Comparison of ENCODE assay signal across 23 cellular contexts in genomic region chr10:132465889-132466519, GRCh38.
A peak's percentile ranks its signal among the peaks of the same experiment; 100 is the strongest.
DNase-seq lines count a peak whose midpoint lies in the region; ATAC-seq and TF ChIP-seq lines count a peak whose summit lies in the region.
"Had no signal": no experiment of that assay in that cellular context is flagged by ENCODE, and none has a peak within 500 bp of the region (broad histone marks: within the 10 kb centered on the region; RNA-seq: fewer than 3 reads in every experiment).

No MANE protein-coding gene starts in this region.

- DNase-seq in esophagus squamous epithelium (lab: John Stamatoyannopoulos, UW): no peak
- peak in 2 of 3 donors; percentile 15 to 35 for DNase-seq in right lobe of liver
- no peak for DNase-seq in islet precursor cell
- DNase-seq in NCI-H2196 treated with DMSO at 0.1 percent for 48 hours (lab: John Stamatoyannopoulos, UW; ENCODE audit: unreplicated experiment): no peak
- no peak for DNase-seq in DMS79 (lab: John Stamatoyannopoulos, UW)
- no peak for DNase-seq in amygdala (lab: John Stamatoyannopoulos, UW)
- DNase-seq: activated CD8-positive, alpha-beta memory T cell treated with anti-CD3 and anti-CD28 coated beads for 24 hours; activated naive CD4-positive, alpha-beta T cell treated with anti-CD3 and anti-CD28 coated beads for 36 hours; anterior cingulate cortex; Caco-2; central memory CD4-positive, alpha-beta T cell; foreskin keratinocyte; NCI-H187 treated with DMSO at 0.1 percent for 48 hours; NCI-H2227 treated with DMSO at 0.1 percent for 48 hours; NCI-H748 treated with DMSO at 0.1 percent for 48 hours; SIG-M5 had no signal

- H3K27me3 ChIP-seq in esophagus squamous epithelium (no peaks in the 10 kb centered on the region), right lobe of liver (no peaks in the 10 kb centered on the region), stomach smooth muscle (ENCODE audit: control insufficient read depth in 1 of 2, insufficient read depth in 2 of 2, low read length in 2 of 2) (no peaks in the 10 kb centered on the region)
- H3K27me3 ChIP-seq: BLaER1, foreskin keratinocyte had no signal

- peak overlapping the region; percentile 94 for H3K27ac ChIP-seq in C4-2B
- peak overlapping the region; percentile 71 to 99 (median 90) for H3K27ac ChIP-seq in esophagus squamous epithelium
- H3K27ac ChIP-seq in right lobe of liver: no peak overlapping the region
- peak overlapping the region; percentile 99 for H3K27ac ChIP-seq in stomach smooth muscle (ENCODE audit: low read length)
- H3K27ac ChIP-seq: BLaER1, epithelial cell of prostate, foreskin keratinocyte had no signal

- H3K4me1 ChIP-seq in esophagus squamous epithelium (peaks cover 20 to 86% (median 52%) of the 10 kb centered on the region in 3 donors), right lobe of liver (no peaks in the 10 kb centered on the region), stomach smooth muscle (ENCODE audit: control insufficient read depth, insufficient read depth, low read length) (peaks cover 74% of the 10 kb centered on the region)
- H3K4me1 ChIP-seq: Caco-2, foreskin keratinocyte had no signal

- TF ChIP-seq CTCF in C4-2B (conservative IDR thresholded peaks at IDR 0.05) (no peak), esophagus squamous epithelium (IDR thresholded peaks at IDR 0.05) (no peak), right lobe of liver (IDR thresholded peaks at IDR 0.05) (no peak)

- TF ChIP-seq POLR2A in esophagus squamous epithelium (IDR thresholded peaks at IDR 0.05) (no peak), right lobe of liver (IDR thresholded peaks at IDR 0.05) (no peak)

- ATAC-seq in right lobe of liver: no peak
- ATAC-seq: activated T-cell treated with anti-CD3 and anti-CD28 coated beads, Interleukin-2, amount 50 U/mL, for 4 hours; foreskin keratinocyte; naive thymus-derived CD8-positive, alpha-beta T cell; stimulated activated memory B cell treated with anti-CD40 and anti-IgM and Interleukin-4, amounts not matched to agents 10 μg/mL and 1 μg/mL and 100 μg/mL, for 72 hours had no signal

- H3K9ac ChIP-seq in stomach smooth muscle (ENCODE audit: low read length in 2 of 2): no peak overlapping the region
- H3K9ac ChIP-seq: BLaER1 had no signal

- H3K4me3 ChIP-seq in esophagus squamous epithelium (no peak overlapping the region), right lobe of liver (no peak overlapping the region), stomach smooth muscle (ENCODE audit: low read length in 2 of 2) (no peak overlapping the region)
- H3K4me3 ChIP-seq: BLaER1 had no signal

- intact Hi-C loops in esophagus squamous epithelium (cut with DNase I) (no loop called here), right lobe of liver (cut with DNase I) (loop anchor here in 1 of 2 donors (10.0 kb wide), 1 partner anchor 69 kb away; the partner anchor contains the start of gene INPP5A)

- H3K36me3 ChIP-seq in esophagus squamous epithelium (no peaks in the 10 kb centered on the region), right lobe of liver (no peaks in the 10 kb centered on the region), stomach smooth muscle (ENCODE audit: control insufficient read depth in 2 of 2, insufficient read depth in 2 of 2, low read length in 2 of 2) (no peaks in the 10 kb centered on the region)
- H3K36me3 ChIP-seq: BLaER1 had no signal

- H3K9me3 ChIP-seq in esophagus squamous epithelium (no peaks in the 10 kb centered on the region), right lobe of liver (no peaks in the 10 kb centered on the region), stomach smooth muscle (ENCODE audit: control insufficient read depth in 2 of 2, low read length in 2 of 2) (no peaks in the 10 kb centered on the region)
- H3K9me3 ChIP-seq: BLaER1, Caco-2 had no signal

- 67 to 92% methylated on average over 2 to 7 of the region's 20 CpGs for WGBS in esophagus squamous epithelium, 2 donors
- 69% methylated on average over 7 of the region's 20 CpGs for WGBS in right lobe of liver (ENCODE audit: insufficient coverage, low coverage, low lambda C conversion rate, missing lambda C conversion rate)

Comparison
In these comparisons a context has a peak if more than half of its experiments do, and no peak if none do; other contexts are left out.
1. H3K27ac ChIP-seq: peak in C4-2B (single experiment), esophagus squamous epithelium (4 of 4) and stomach smooth muscle (single experiment); none in right lobe of liver (0 of 3).
2. DNase-seq: peak in right lobe of liver (2 of 3); none in esophagus squamous epithelium (single experiment), islet precursor cell (single experiment), NCI-H2196 treated with DMSO at 0.1 percent for 48 hours (single experiment), DMS79 (single experiment) and amygdala (0 of 56).